22 cellular contexts compared by ENCODE assay signal in genomic region chr7:81857385-81857784, GRCh38.
"Had no signal": no experiment of that assay in that cellular context is flagged by ENCODE, and none has a peak within 500 bp of the region (broad histone marks: within the 10 kb centered on the region; RNA-seq: fewer than 3 reads in every experiment).

No MANE protein-coding gene starts in this region.

- DNase-seq: activated CD4-positive, alpha-beta T cell treated with anti-CD3 and anti-CD28 coated beads for 36 hours; activated CD8-positive, alpha-beta memory T cell treated with anti-CD3 and anti-CD28 coated beads, Interleukin-2, amount 50 U/mL, for 48 hours; activated CD8-positive, alpha-beta T cell treated with anti-CD3 and anti-CD28 coated beads for 36 hours; activated naive CD4-positive, alpha-beta T cell treated with Interleukin-2 at 50 U/mL for 16 hours; activated naive CD8-positive, alpha-beta T cell treated with anti-CD3 and anti-CD28 coated beads, Interleukin-2, amount 50 U/mL, for 24 hours; central memory CD4-positive, alpha-beta T cell; cortex of kidney; effector CD8-positive, alpha-beta T cell; glutamatergic neuron; immature natural killer cell; left colon; mucosa of descending colon; natural killer cell; occipital lobe; stimulated activated CD4-positive, alpha-beta T cell treated with anti-CD3 and anti-CD28 coated beads, Interleukin-2, amount 100 ng/mL, for 24 hours; stimulated activated naive B cell treated with anti-CD40 and anti-IgM and Interleukin-4, amounts not matched to agents 10 μg/mL and 1 μg/mL and 100 μg/mL, for 72 hours; substantia nigra; T-helper 9 cell; transverse colon; WERI-Rb-1 had no signal

- H3K4me3 ChIP-seq: lung, mucosa of descending colon, transverse colon had no signal

- H3K27me3 ChIP-seq: transverse colon had no signal

- ATAC-seq: activated CD4-positive, alpha-beta T cell treated with anti-CD3 and anti-CD28 coated beads for 36 hours; activated CD8-positive, alpha-beta T cell treated with anti-CD3 and anti-CD28 coated beads for 36 hours; activated naive CD8-positive, alpha-beta T cell treated with anti-CD3 and anti-CD28 coated beads, Interleukin-2, amount 50 U/mL, for 24 hours; left colon; mucosa of descending colon; natural killer cell; sciatic nerve; stimulated activated naive B cell treated with anti-CD40 and anti-IgM and Interleukin-4, amounts not matched to agents 10 μg/mL and 1 μg/mL and 100 μg/mL, for 72 hours had no signal

- H3K36me3 ChIP-seq: transverse colon, WERI-Rb-1 had no signal
